Comparison of ENCODE assay signal across 8 cellular contexts in the genomic region with DNA sequence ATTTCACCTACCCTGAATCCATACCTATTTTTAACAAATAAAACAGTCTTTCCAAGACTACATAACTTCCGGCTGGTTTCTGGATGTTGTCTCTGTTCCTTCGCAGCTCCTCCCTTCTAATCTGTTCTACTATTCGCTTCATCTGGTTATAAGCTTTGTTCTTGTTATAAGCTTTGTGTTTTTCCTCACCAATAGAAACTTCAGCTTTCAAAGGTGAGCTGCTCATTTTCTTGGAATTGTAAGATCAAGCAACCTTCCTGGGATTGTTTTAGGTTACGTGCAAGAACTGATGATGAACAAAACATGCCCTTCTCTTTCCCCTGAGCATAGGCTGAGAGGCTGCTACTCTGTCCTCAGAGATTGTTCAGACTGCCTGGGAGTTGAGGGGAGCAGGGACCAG. TPM values are rescaled to one million over a fixed set of nuclear protein-coding genes. Genes with fewer than 3 reads are reported as not detected.
A peak's percentile ranks its signal among the peaks of the same experiment; 100 is the strongest.
DNase-seq lines count a peak whose midpoint lies in the region; ATAC-seq and TF ChIP-seq lines count a peak whose summit lies in the region.

No MANE protein-coding gene starts in this region.

- CTCF ChIA-PET in A673 (lab: Charles Lee) = no interaction called here

- H3K36me3 ChIP-seq in A673 (ENCODE audit: insufficient read depth, low read length, poor library complexity, severe bottlenecking) (no peaks in the 10 kb centered on the region), mucosa of stomach (ENCODE audit: control insufficient read depth, insufficient read depth, low read length) (no peaks in the 10 kb centered on the region), body of pancreas (replicated peaks in 1 of 2; ENCODE audit: insufficient read depth in 1 of 2, low read depth in 2 of 2) (no peaks in the 10 kb centered on the region)

- intact Hi-C loops in A673 (cut with micrococcal nuclease; ENCODE audit: unreplicated experiment) = loop anchor here (5.0 kb wide), 1 partner anchor 63 kb away; no protein-coding TSS in a partner anchor
- intact Hi-C loops in body of pancreas (cut with DNase I) = no loop called here

- peaks cover 15% of the 10 kb centered on the region for H3K4me1 ChIP-seq in A673 (ENCODE audit: insufficient read depth, low read length, poor library complexity, severe bottlenecking)
- H3K4me1 ChIP-seq in mucosa of stomach (ENCODE audit: control insufficient read depth, insufficient read depth, low read length) = peaks cover 26% of the 10 kb centered on the region
- peaks cover 22% of the 10 kb centered on the region for H3K4me1 ChIP-seq in body of pancreas

- H3K9ac ChIP-seq in mucosa of stomach (ENCODE audit: low read length) = peak overlapping the region; percentile 37

- POLR2A ChIA-PET in A673 (lab: Charles Lee; ENCODE audit: low non-redundant PET) = no interaction called here

- TSS peak; percentile 57 for BruUV-seq in A673 (replicated peaks; lab: Mats Ljungman, UMichigan)

- DNase-seq in A673 (ENCODE audit: low spot score) = no peak
- DNase-seq in HT-29 (ENCODE audit: low spot score) = peak; percentile 10
- no peak for DNase-seq in caudate nucleus (lab: John Stamatoyannopoulos, UW)
- no peak for DNase-seq in body of pancreas
- DNase-seq in NCI-H187 treated with DMSO at 0.1 percent for 48 hours (lab: John Stamatoyannopoulos, UW) = no peak
- no peak for DNase-seq in KBM-7

- ATAC-seq in GM19023 (IDR thresholded peaks at IDR 0.05; ENCODE audit: unreplicated experiment) (no peak), body of pancreas (no peak)

- H3K9me3 ChIP-seq in A673 (ENCODE audit: low read depth, low read length, poor library complexity, severe bottlenecking) (no peaks in the 10 kb centered on the region), mucosa of stomach (ENCODE audit: control insufficient read depth, low read length) (no peaks in the 10 kb centered on the region), body of pancreas (no peaks in the 10 kb centered on the region)

- TF ChIP-seq CTCF in A673 (conservative IDR thresholded peaks at IDR 0.05; ENCODE audit: low read depth, low read length) = no peak
- no peak for TF ChIP-seq CTCF in body of pancreas (IDR thresholded peaks at IDR 0.05)

- TF ChIP-seq POLR2A in body of pancreas (IDR thresholded peaks at IDR 0.05) = no peak

- WGBS in body of pancreas, 2 donors = 81 to 92% methylated on average over 4 of the region's 4 CpGs

- in situ Hi-C loops in KBM-7 (cut with MboI; ENCODE audit: low pct_unique_long_range_greater_than_20kb, low sequenced_read_pairs) = no loop called here

- H3K27me3 ChIP-seq in A673 (replicated peaks; ENCODE audit: insufficient read depth, low read depth, low read length, poor library complexity) (no peaks in the 10 kb centered on the region), mucosa of stomach (ENCODE audit: control insufficient read depth, insufficient read depth, low read length) (peaks cover 6% of the 10 kb centered on the region), body of pancreas (no peaks in the 10 kb centered on the region)

- H3K27ac ChIP-seq in A673 (ENCODE audit: low read depth, low read length, poor library complexity, severe bottlenecking) (no peak overlapping the region), caudate nucleus (ENCODE audit: low read depth, low read length) (peak overlapping the region; percentile 69), body of pancreas (no peak overlapping the region)

- peak overlapping the region; percentile 69 for H3K4me3 ChIP-seq in A673 (ENCODE audit: low read depth, low read length, poor library complexity, severe bottlenecking)
- no peak overlapping the region for H3K4me3 ChIP-seq in mucosa of stomach (ENCODE audit: low read length)
- H3K4me3 ChIP-seq in body of pancreas = peak overlapping the region in 1 of 2 donors; percentile 12

RNA-seq across cellular contexts. Expression of a gene that starts 2.1 kb away (rescaled TPM):
- 7.5 and 8.8 TPM in 2 replicates for total RNA-seq in A673 (2021)
- total RNA-seq in HT-29 (2014; rRNA removed; shearing (Covaris generic)) = 13.3 and 13.5 TPM in 2 replicates
- total RNA-seq in body of pancreas = 1 to 10 TPM; 4.3 to 5.2 TPM
